Comparison of ENCODE assay signal across 12 cellular contexts in the genomic region with DNA sequence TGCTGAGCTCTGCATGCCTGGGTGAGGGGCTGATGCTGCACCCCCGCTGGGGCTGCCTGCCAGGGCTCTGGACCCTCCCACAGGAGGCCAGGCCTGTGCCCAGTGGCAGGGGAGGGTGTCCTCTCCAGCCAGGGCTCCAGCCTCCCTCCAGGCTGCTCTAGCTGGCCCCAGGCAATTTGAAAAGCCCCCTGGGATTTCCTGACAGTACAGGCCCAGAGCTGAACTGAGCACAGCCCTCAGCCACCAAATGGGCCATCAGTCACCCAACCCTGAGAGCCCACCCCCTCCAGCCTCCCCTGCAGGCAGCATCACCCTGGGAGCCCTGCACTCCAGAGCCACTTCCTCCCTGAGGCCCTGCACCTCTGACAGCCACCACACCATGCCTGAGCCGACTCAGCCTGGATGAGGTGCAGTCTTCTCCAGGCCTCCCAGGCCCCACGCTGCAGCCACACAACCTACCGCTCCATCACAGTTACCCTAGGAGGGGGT.
A peak's percentile ranks its signal among the peaks of the same experiment; 100 is the strongest.
DNase-seq lines count a peak whose midpoint lies in the region; ATAC-seq, FAIRE-seq and TF ChIP-seq lines count a peak whose summit lies in the region.
"Had no signal": no experiment of that assay in that cellular context is flagged by ENCODE, and none has a peak within 500 bp of the region (broad histone marks: within the 10 kb centered on the region; RNA-seq: fewer than 3 reads in every experiment).

No MANE protein-coding gene starts in this region.

- H3K9ac ChIP-seq in NT2/D1 (ENCODE audit: insufficient read length, low read depth) (peak overlapping the region; percentile 18), H1 (replicated peaks in 1 of 4; ENCODE audit: extremely low read depth in 1 of 4, low read depth in 3 of 4, low read length in 3 of 4) (no peak overlapping the region)

- no peak overlapping the region for H3K4me3 Mint-ChIP-seq in stimulated activated naive B cell treated with anti-CD40 and anti-IgM and Interleukin-4, amounts not matched to agents 10 μg/mL and 1 μg/mL and 100 μg/mL, for 72 hours

- no peak for FAIRE-seq in H1 (lab: Jason Lieb, UNC)

- H2BK5ac ChIP-seq in H1 (ENCODE audit: low read depth, low read length) = no peak overlapping the region

- no peak for TF ChIP-seq POLR2A in H1 (IDR thresholded peaks at IDR 0.05; ENCODE audit: control extremely low read depth in 1 of 2, low read depth in 2 of 2, low read length in 2 of 2)

- no peak overlapping the region for H3K23ac ChIP-seq in H1 (ENCODE audit: insufficient read length)

- no peak overlapping the region for H2BK12ac ChIP-seq in H1 (ENCODE audit: low read depth, low read length)

- no peak overlapping the region for H2AFZ ChIP-seq in H1 (ENCODE audit: low read length)

- no peaks in the 10 kb centered on the region for H3K23me2 ChIP-seq in H1 (ENCODE audit: low read depth, low read length)

- CTCF ChIA-PET in H1 (lab: Charles Lee; ENCODE audit: partially characterized antibody) = interaction anchor here (1.2 to 1.6 kb wide), 3 partner anchors 11 to 104 kb away, joined by 3 to 6 read pairs (median 3); no protein-coding TSS in a partner anchor

- H3K27ac ChIP-seq in H1 (ENCODE audit: low read depth, low read length) = no peak overlapping the region
- H3K27ac ChIP-seq: 22Rv1 had no signal

- no peak overlapping the region for H2BK15ac ChIP-seq in H1 (ENCODE audit: low read length)

- no peaks in the 10 kb centered on the region for H3K79me2 ChIP-seq in H1 (ENCODE audit: control insufficient read depth in 1 of 2, insufficient read depth in 2 of 2, low read length in 2 of 2)

- no peak overlapping the region for H2BK20ac ChIP-seq in H1 (ENCODE audit: low read length)

- H3K27me3 ChIP-seq in NT2/D1 (ENCODE audit: insufficient read depth, insufficient read length) (no peaks in the 10 kb centered on the region), H1 (replicated peaks in 1 of 4; ENCODE audit: control insufficient read depth in 3 of 4, extremely low read depth in 1 of 4, insufficient read depth in 3 of 4, low read length in 3 of 4) (no peaks in the 10 kb centered on the region)

- ATAC-seq in sciatic nerve = peak; percentile 21
- ATAC-seq in stimulated activated naive B cell treated with anti-CD40 and anti-IgM and Interleukin-4, amounts not matched to agents 10 μg/mL and 1 μg/mL and 100 μg/mL, for 72 hours (replicated peaks) = no peak

- peaks cover 14% of the 10 kb centered on the region for H3K4me1 ChIP-seq in NT2/D1 (ENCODE audit: insufficient read depth, insufficient read length)
- peaks cover 0 to 4% (median 0%) of the 10 kb centered on the region in 4 experiments; a peak in 2 of 7 replicates for H3K4me1 ChIP-seq in H1 (replicated peaks in 1 of 4; ENCODE audit: control insufficient read depth in 3 of 4, insufficient read depth in 4 of 4, low read length in 3 of 4)

- H2AK5ac ChIP-seq in H1 (ENCODE audit: low read depth, low read length) = no peak overlapping the region

- H3K4me3 ChIP-seq in NT2/D1 (ENCODE audit: insufficient read length, low read depth) (no peak overlapping the region), H1 (ENCODE audit: extremely low read depth in 1 of 4, insufficient read depth in 2 of 4, low read depth in 3 of 4, low read length in 4 of 4) (no peak overlapping the region)

- DNase-seq in NCI-H146 (lab: John Stamatoyannopoulos, UW) (peak; percentile 16), NCI-H146 treated with DMSO at 0.1 percent for 48 hours (lab: John Stamatoyannopoulos, UW; ENCODE audit: unreplicated experiment) (no peak), NT2/D1 (ENCODE audit: low read depth, low spot score) (no peak), H1 (ENCODE audit: low read depth in 1 of 2, low spot score in 2 of 2) (no peak), sciatic nerve (ENCODE audit: low spot score) (peak; percentile 30), NCI-H2171 treated with DMSO at 0.1 percent for 48 hours (lab: John Stamatoyannopoulos, UW) (no peak)
- no peak for DNase-seq in stimulated activated naive B cell treated with anti-CD40 and anti-IgM and Interleukin-4, amounts not matched to agents 10 μg/mL and 1 μg/mL and 100 μg/mL, for 72 hours
- DNase-seq in activated CD4-positive, alpha-beta T cell treated with anti-CD3 and anti-CD28 coated beads, Interleukin-2, amount 50 U/mL, for 1 hour = no peak
- DNase-seq: NCI-H1930; NK-92 treated with Interleukin-12 subunit alpha and Interleukin-12 subunit beta, amount 100 ng/mL, for 24 hours; T-helper 9 cell had no signal

- H3K27me3 Mint-ChIP-seq in stimulated activated naive B cell treated with anti-CD40 and anti-IgM and Interleukin-4, amounts not matched to agents 10 μg/mL and 1 μg/mL and 100 μg/mL, for 72 hours = no peaks in the 10 kb centered on the region

- no peaks in the 10 kb centered on the region for H3K36me3 Mint-ChIP-seq in stimulated activated naive B cell treated with anti-CD40 and anti-IgM and Interleukin-4, amounts not matched to agents 10 μg/mL and 1 μg/mL and 100 μg/mL, for 72 hours

- H3K9me3 ChIP-seq in NT2/D1 (ENCODE audit: insufficient read depth, low read length) (no peaks in the 10 kb centered on the region), H1 (ENCODE audit: insufficient read depth in 2 of 2, low read depth in 1 of 2, low read length in 1 of 2) (no peaks in the 10 kb centered on the region)

- no peaks in the 10 kb centered on the region for H3K4me1 Mint-ChIP-seq in stimulated activated naive B cell treated with anti-CD40 and anti-IgM and Interleukin-4, amounts not matched to agents 10 μg/mL and 1 μg/mL and 100 μg/mL, for 72 hours

- no peak for TF ChIP-seq RAD21 in H1 (IDR thresholded peaks at IDR 0.05 in 1 of 2, conservative IDR thresholded peaks at IDR 0.05 in 1 of 2; ENCODE audit: low read depth in 2 of 2, low read length in 2 of 2)

- H3K14ac ChIP-seq in H1 (ENCODE audit: insufficient read length) = no peak overlapping the region

- no peak for TF ChIP-seq CTCF in H1 (IDR thresholded peaks at IDR 0.05; ENCODE audit: control extremely low read depth in 1 of 3, insufficient read depth in 1 of 3, low read depth in 1 of 3, low read length in 3 of 3)

- no peak overlapping the region for H4K8ac ChIP-seq in H1 (ENCODE audit: extremely low read depth, insufficient read depth, low read length)

- H3K4me2 ChIP-seq in H1 (ENCODE audit: insufficient read depth in 1 of 2, low read depth in 2 of 2, low read length in 2 of 2) = no peak overlapping the region

- H4K5ac ChIP-seq in H1 (ENCODE audit: insufficient read length, low read depth, low read length) = no peak overlapping the region

- no peaks in the 10 kb centered on the region for H3K9me3 Mint-ChIP-seq in stimulated activated naive B cell treated with anti-CD40 and anti-IgM and Interleukin-4, amounts not matched to agents 10 μg/mL and 1 μg/mL and 100 μg/mL, for 72 hours

- H4K91ac ChIP-seq in H1 (replicated peaks; ENCODE audit: insufficient read length, low read length) = no peak overlapping the region

- intact Hi-C loops in sciatic nerve (cut with DNase I) = no loop called here

- H3K36me3 ChIP-seq in NT2/D1 (ENCODE audit: insufficient read depth, insufficient read length, low read length) (no peaks in the 10 kb centered on the region), H1 (ENCODE audit: control insufficient read depth in 2 of 4, insufficient read depth in 4 of 4, low read length in 3 of 4) (no peaks in the 10 kb centered on the region)

- H3K79me1 ChIP-seq in H1 (ENCODE audit: low read depth, low read length) = no peaks in the 10 kb centered on the region

- no peak overlapping the region for H3K56ac ChIP-seq in H1 (replicated peaks; ENCODE audit: insufficient read length, low read depth, low read length)

- 81% methylated on average over 4 of the region's 4 CpGs; no CpG with 5 or more reads in 1 of the 2 experiments for WGBS in H1 (ENCODE audit: extremely low coverage in 1 of 2, insufficient coverage in 1 of 2, insufficient read length in 1 of 2, insufficient replicate concordance in 2 of 2, low coverage in 1 of 2, low lambda C conversion rate in 2 of 2, missing lambda C conversion rate in 1 of 2), 2 experiments

- peak overlapping the region; percentile 67 for H3K4ac ChIP-seq in H1 (replicated peaks; ENCODE audit: insufficient read length, low read depth, low read length)

- H2BK120ac ChIP-seq in H1 (replicated peaks; ENCODE audit: low read depth, low read length) = no peak overlapping the region

- peaks cover 0 to 1% of the 10 kb centered on the region in 2 experiments for H4K20me1 ChIP-seq in H1 (replicated peaks in 1 of 2; ENCODE audit: control insufficient read depth in 1 of 2, insufficient read depth in 2 of 2, low read length in 2 of 2)

- POLR2A ChIA-PET in H1 (lab: Charles Lee; ENCODE audit: partially characterized antibody) = no interaction called here

- no peak overlapping the region for H3K27ac Mint-ChIP-seq in stimulated activated naive B cell treated with anti-CD40 and anti-IgM and Interleukin-4, amounts not matched to agents 10 μg/mL and 1 μg/mL and 100 μg/mL, for 72 hours

- no peak for TF ChIP-seq EP300 in H1 (IDR thresholded peaks at IDR 0.05; ENCODE audit: borderline replicate concordance in 1 of 2, low read depth in 2 of 2, low read length in 2 of 2)

- H3K18ac ChIP-seq in H1 (ENCODE audit: extremely low read depth, low read length) = no peak overlapping the region

TF ChIP-seq in H1, 55 proteins besides CTCF, POLR2A, EP300 and RAD21 (continues in another document):
- no peak for TF ChIP-seq BCL11A (IDR thresholded peaks at IDR 0.05; ENCODE audit: low read depth in 2 of 2, low read length in 2 of 2)
- TF ChIP-seq NANOG (IDR thresholded peaks at IDR 0.05; ENCODE audit: insufficient read depth, low read depth, low read length, poor library complexity, severe bottlenecking) = no peak
- TF ChIP-seq KDM5A (IDR thresholded peaks at IDR 0.05; ENCODE audit: low read length) = no peak
- TF ChIP-seq, protein P1, sequence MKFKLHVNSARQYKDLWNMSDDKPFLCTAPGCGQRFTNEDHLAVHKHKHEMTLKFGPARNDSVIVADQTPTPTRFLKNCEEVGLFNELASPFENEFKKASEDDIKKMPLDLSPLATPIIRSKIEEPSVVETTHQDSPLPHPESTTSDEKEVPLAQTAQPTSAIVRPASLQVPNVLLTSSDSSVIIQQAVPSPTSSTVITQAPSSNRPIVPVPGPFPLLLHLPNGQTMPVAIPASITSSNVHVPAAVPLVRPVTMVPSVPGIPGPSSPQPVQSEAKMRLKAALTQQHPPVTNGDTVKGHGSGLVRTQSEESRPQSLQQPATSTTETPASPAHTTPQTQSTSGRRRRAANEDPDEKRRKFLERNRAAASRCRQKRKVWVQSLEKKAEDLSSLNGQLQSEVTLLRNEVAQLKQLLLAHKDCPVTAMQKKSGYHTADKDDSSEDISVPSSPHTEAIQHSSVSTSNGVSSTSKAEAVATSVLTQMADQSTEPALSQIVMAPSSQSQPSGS (IDR thresholded peaks at IDR 0.05; ENCODE audit: low read length) = no peak

Comparison
In these comparisons a context has a peak if more than half of its experiments do, and no peak if none do; other contexts are left out.
1. DNase-seq: peak in NCI-H146 (single experiment) and sciatic nerve (single experiment); none in NCI-H146 treated with DMSO at 0.1 percent for 48 hours (single experiment), NT2/D1 (single experiment), H1 (0 of 2), stimulated activated naive B cell treated with anti-CD40 and anti-IgM and Interleukin-4, amounts not matched to agents 10 μg/mL and 1 μg/mL and 100 μg/mL, for 72 hours (single experiment), activated CD4-positive, alpha-beta T cell treated with anti-CD3 and anti-CD28 coated beads, Interleukin-2, amount 50 U/mL, for 1 hour (single experiment) and NCI-H2171 treated with DMSO at 0.1 percent for 48 hours (single experiment).